In genomic region chr19:45100797-45101196, GRCh38 we compare ENCODE assay signal across 10 cellular contexts. TPM values are rescaled to one million over a fixed set of nuclear protein-coding genes. Genes with fewer than 3 reads are reported as not detected.
A peak's percentile ranks its signal among the peaks of the same experiment; 100 is the strongest.
DNase-seq lines count a peak whose midpoint lies in the region; ATAC-seq, FAIRE-seq and TF ChIP-seq lines count a peak whose summit lies in the region.
"Had no signal": no experiment of that assay in that cellular context is flagged by ENCODE, and none has a peak within 500 bp of the region (broad histone marks: within the 10 kb centered on the region; RNA-seq: fewer than 3 reads in every experiment).

No MANE protein-coding gene starts in this region.

- no peak for TF ChIP-seq CTCF in CD8-positive, alpha-beta T cell (IDR thresholded peaks at IDR 0.05)
- TF ChIP-seq CTCF in astrocyte (IDR thresholded peaks at IDR 0.05; ENCODE audit: insufficient read depth, low read depth, low read length): no peak
- no peak for TF ChIP-seq CTCF in mucosa of descending colon (IDR thresholded peaks at IDR 0.05)

- H3K4me3 Mint-ChIP-seq in CD8-positive, alpha-beta T cell: no peak overlapping the region
- H3K4me3 Mint-ChIP-seq in astrocyte (ENCODE audit: unreplicated experiment): peak overlapping the region; percentile 67

- H3K27me3 ChIP-seq in CD8-positive, alpha-beta T cell (ENCODE audit: insufficient read depth, low read length): no peaks in the 10 kb centered on the region
- H3K27me3 ChIP-seq in astrocyte (ENCODE audit: insufficient read depth, low read length): no peaks in the 10 kb centered on the region

- H3K36me3 ChIP-seq in CD8-positive, alpha-beta T cell (ENCODE audit: insufficient read depth, low read length): no peaks in the 10 kb centered on the region
- H3K36me3 ChIP-seq in astrocyte (ENCODE audit: insufficient read depth, low read length): no peaks in the 10 kb centered on the region
- H3K36me3 ChIP-seq in mucosa of descending colon (ENCODE audit: low read depth): no peaks in the 10 kb centered on the region

- H3K27ac Mint-ChIP-seq in CD8-positive, alpha-beta T cell: peak overlapping the region; percentile 70
- no peak overlapping the region for H3K27ac Mint-ChIP-seq in astrocyte (ENCODE audit: unreplicated experiment)

- no peaks in the 10 kb centered on the region for H3K9me3 ChIP-seq in CD8-positive, alpha-beta T cell (ENCODE audit: low read length)
- H3K9me3 ChIP-seq in astrocyte (ENCODE audit: insufficient read depth, low read depth, low read length) (no peaks in the 10 kb centered on the region), mucosa of descending colon (no peaks in the 10 kb centered on the region)

- peaks cover 54% of the 10 kb centered on the region for H3K4me1 ChIP-seq in CD8-positive, alpha-beta T cell (ENCODE audit: insufficient read depth, low read length)
- peaks cover 53% of the 10 kb centered on the region for H3K4me1 ChIP-seq in astrocyte (ENCODE audit: insufficient read depth, low read length)
- H3K4me1 ChIP-seq in mucosa of descending colon (ENCODE audit: low read depth): peaks cover 26% of the 10 kb centered on the region

- POLR2A ChIA-PET in CD8-positive, alpha-beta T cell (lab: Charles Lee): no interaction called here

- no peak overlapping the region for H3K27ac ChIP-seq in CD8-positive, alpha-beta T cell (ENCODE audit: low read depth, low read length)
- no peak overlapping the region for H3K27ac ChIP-seq in astrocyte (ENCODE audit: low read depth, low read length)

- intact Hi-C loops in CD8-positive, alpha-beta T cell (cut with DNase I, micrococcal nuclease): no loop called here
- intact Hi-C loops in mucosa of descending colon (cut with DNase I, micrococcal nuclease) (no loop called here), head of caudate nucleus (cut with DNase I) (no loop called here)

- H3K27me3 Mint-ChIP-seq in CD8-positive, alpha-beta T cell (ENCODE audit: low read depth): no peaks in the 10 kb centered on the region
- no peaks in the 10 kb centered on the region for H3K27me3 Mint-ChIP-seq in astrocyte (ENCODE audit: low read depth, unreplicated experiment)

- H2AFZ ChIP-seq in astrocyte (ENCODE audit: low read depth, low read length): no peak overlapping the region

- peak overlapping the region; percentile 9 for H3K9ac ChIP-seq in astrocyte (ENCODE audit: low read length)

- peaks cover 99% of the 10 kb centered on the region for H3K79me2 ChIP-seq in astrocyte (ENCODE audit: insufficient read depth, low read length)

- H3K9me3 Mint-ChIP-seq in CD8-positive, alpha-beta T cell: no peaks in the 10 kb centered on the region
- no peaks in the 10 kb centered on the region for H3K9me3 Mint-ChIP-seq in astrocyte (ENCODE audit: unreplicated experiment)

- FAIRE-seq in astrocyte (lab: Jason Lieb, UNC): no peak

- H3K4me1 Mint-ChIP-seq in CD8-positive, alpha-beta T cell (ENCODE audit: low read depth): peaks cover 87% of the 10 kb centered on the region
- peaks cover 62% of the 10 kb centered on the region for H3K4me1 Mint-ChIP-seq in astrocyte (ENCODE audit: low read depth, unreplicated experiment)

- no peak for ATAC-seq in CD8-positive, alpha-beta T cell
- peak; percentile 43 for ATAC-seq in mucosa of descending colon

- no peak overlapping the region for H3K4me3 ChIP-seq in CD8-positive, alpha-beta T cell (ENCODE audit: low read depth, low read length)
- H3K4me3 ChIP-seq in astrocyte (ENCODE audit: insufficient read depth, low read depth, low read length) (no peak overlapping the region), mucosa of descending colon (no peak overlapping the region)

- H3K36me3 Mint-ChIP-seq in CD8-positive, alpha-beta T cell: peaks cover 3% of the 10 kb centered on the region
- peaks cover 11% of the 10 kb centered on the region for H3K36me3 Mint-ChIP-seq in astrocyte (ENCODE audit: low read depth, unreplicated experiment)

- H3K4me2 ChIP-seq in astrocyte (ENCODE audit: low read length): peak overlapping the region; percentile 19

- DNase-seq in CD8-positive, alpha-beta T cell: no peak
- DNase-seq in astrocyte (ENCODE audit: low read depth) (no peak), mucosa of descending colon (no peak), head of caudate nucleus (no peak), germinal center (ENCODE audit: low spot score) (no peak), activated T-cell treated with anti-CD3 and anti-CD28 coated beads for 4 hours (no peak)
- DNase-seq: activated T-cell treated with anti-CD3 and anti-CD28 coated beads, Interleukin-2, amount 50 U/mL, for 48 hours; effector CD4-positive, alpha-beta T cell; NCI-H187 treated with DMSO at 0.1 percent for 48 hours; OCI-M1 had no signal

- CTCF ChIA-PET in CD8-positive, alpha-beta T cell (lab: Charles Lee): interaction anchor here (0.8 kb wide), 1 partner anchor 30 kb away, joined by 3 read pairs; no protein-coding TSS in a partner anchor

- H4K20me1 ChIP-seq in astrocyte (ENCODE audit: insufficient read depth, low read length): peaks cover 99% of the 10 kb centered on the region

RNA-seq across cellular contexts. Expression of gene PPP1R37, which starts 7.8 kb away (rescaled TPM):
- 10 to 100 TPM; 19.3 to 19.9 TPM for total RNA-seq in CD8-positive, alpha-beta T cell
- 29.1 and 29.2 TPM in 2 replicates for total RNA-seq in astrocyte
- total RNA-seq in mucosa of descending colon: 10 to 100 TPM; 27.2 to 33.6 (median 31.7) TPM

RNA-seq across cellular contexts. Expression of gene GEMIN7, which starts 21.7 kb away (rescaled TPM):
- 1 to 10 TPM; 7.2 to 7.7 TPM for total RNA-seq in CD8-positive, alpha-beta T cell
- total RNA-seq in astrocyte: 44.8 and 46.0 TPM in 2 replicates
- 10 to 100 TPM; 14.4 to 22.6 (median 21.8) TPM for total RNA-seq in mucosa of descending colon

RNA-seq across cellular contexts. Expression of gene ZNF296, which starts 24.5 kb away (rescaled TPM):
- total RNA-seq in CD8-positive, alpha-beta T cell: 1 to 10 TPM; 2.6 to 3.4 TPM
- total RNA-seq in astrocyte (3.0 and 3.1 TPM in 2 replicates), mucosa of descending colon (1 to 10 TPM; 2.8 to 5.0 (median 4.9) TPM)

RNA-seq across cellular contexts. Expression of gene NKPD1, which starts 60.0 kb away (rescaled TPM):
- total RNA-seq in CD8-positive, alpha-beta T cell: under 1 TPM; 0.81 to 0.87 TPM
- total RNA-seq in astrocyte (not detected in 2 replicates), mucosa of descending colon (not detected)
